In the genomic region with DNA sequence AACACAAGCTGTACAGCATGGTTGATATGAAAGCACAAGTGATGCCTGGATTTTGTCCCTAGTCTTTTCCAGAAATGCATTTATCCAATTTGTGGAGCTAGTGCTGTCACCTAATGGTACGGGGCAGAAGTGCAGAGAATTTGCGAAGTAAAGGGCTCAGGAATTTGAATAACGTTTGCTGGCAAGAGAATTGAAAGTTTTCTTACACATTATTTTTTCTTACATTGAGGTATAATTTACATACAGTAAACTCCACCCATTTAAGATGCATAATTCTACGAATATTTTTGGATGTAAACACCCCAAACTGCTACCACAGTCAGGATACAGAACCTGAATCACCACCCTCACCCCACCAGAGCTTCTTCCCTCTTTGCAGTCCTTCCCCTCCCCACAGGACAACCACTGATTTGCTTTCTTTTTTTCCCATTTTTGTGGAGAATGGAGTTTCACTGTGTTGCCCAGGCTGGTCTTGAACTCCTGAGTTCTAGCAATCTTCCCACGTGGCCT, we compare ENCODE assay signal across 7 cellular contexts. TPM values are rescaled to one million over a fixed set of nuclear protein-coding genes. Genes with fewer than 3 reads are reported as not detected.
DNase-seq lines count a peak whose midpoint lies in the region; ATAC-seq, FAIRE-seq and TF ChIP-seq lines count a peak whose summit lies in the region.

No MANE protein-coding gene starts in this region.

- no peak for ATAC-seq in GM18907 (IDR thresholded peaks at IDR 0.05; ENCODE audit: unreplicated experiment)

- no peaks in the 10 kb centered on the region for H3K9me3 ChIP-seq in H9 (ENCODE audit: control insufficient read depth, low read depth, low read length)
- no peaks in the 10 kb centered on the region for H3K9me3 ChIP-seq in OCI-LY3 (ENCODE audit: insufficient read depth, low read length)

- no peak overlapping the region for H3K4me3 Mint-ChIP-seq in H9

- no peaks in the 10 kb centered on the region for H3K27me3 ChIP-seq in H9 (ENCODE audit: insufficient read depth, low read length)
- H3K27me3 ChIP-seq in OCI-LY3 (ENCODE audit: low read depth, low read length) = no peaks in the 10 kb centered on the region

- H3K36me3 ChIP-seq in OCI-LY3 (replicated peaks; ENCODE audit: low read depth, low read length) = peaks cover 64% of the 10 kb centered on the region

- H3K23ac ChIP-seq in H9 (ENCODE audit: insufficient read length, low read depth, low read length) = no peak overlapping the region

- WGBS in H9 (ENCODE audit: extremely low coverage, insufficient read length, low lambda C conversion rate) = no CpG with 5 or more reads among the region's 5 CpGs

- FAIRE-seq in D721Med (lab: Jason Lieb, UNC) = no peak

- peaks cover 1% of the 10 kb centered on the region; the same call in 1 of the 2 replicates for H3K27me3 Mint-ChIP-seq in H9 (ENCODE audit: low read depth)

- H3K9ac ChIP-seq in H9 (ENCODE audit: extremely low read depth, insufficient read length, low read length) (no peak overlapping the region), OCI-LY3 (ENCODE audit: low read length) (peak overlapping the region; percentile 99)

- no peaks in the 10 kb centered on the region for H3K79me1 ChIP-seq in H9 (ENCODE audit: insufficient read depth, low read depth, low read length, poor library complexity, severe bottlenecking)

- no peak overlapping the region for H4K5ac ChIP-seq in H9 (ENCODE audit: insufficient read length, low read depth, low read length)

- H3K4me1 ChIP-seq in H9 (ENCODE audit: insufficient read depth, low read length) (peaks cover 1% of the 10 kb centered on the region; the same call in 1 of the 2 replicates), OCI-LY3 (ENCODE audit: low read length) (peaks cover 68% of the 10 kb centered on the region)

- H4K8ac ChIP-seq in H9 (replicated peaks; ENCODE audit: insufficient read length, low read depth, low read length) = no peak overlapping the region

- no peak overlapping the region for H2BK15ac ChIP-seq in H9 (ENCODE audit: low read depth, low read length)

- H4K20me1 ChIP-seq in H9 (ENCODE audit: control insufficient read depth, insufficient read depth, insufficient read length) (no peaks in the 10 kb centered on the region), OCI-LY3 (ENCODE audit: insufficient read depth, low read length) (peaks cover 43% of the 10 kb centered on the region)

- DNase-seq in D721Med (ENCODE audit: insufficient read length, low spot score) = no peak
- DNase-seq in H9 = peak; percentile 50
- DNase-seq in dermis blood vessel endothelial cell = peak; percentile 66
- DNase-seq in middle frontal gyrus (ENCODE audit: extremely low spot score, low spot score) = peak; percentile 13
- no peak for DNase-seq in NCI-H187 (lab: John Stamatoyannopoulos, UW)

- no peak overlapping the region for H2AK5ac ChIP-seq in H9 (ENCODE audit: insufficient read length, low read length)

- no peak overlapping the region for H3K4ac ChIP-seq in H9 (ENCODE audit: low read depth, low read length)

- H3K27ac ChIP-seq in H9 (ENCODE audit: insufficient read length, low read depth, low read length) (no peak overlapping the region), OCI-LY3 (ENCODE audit: low read length) (peak overlapping the region; percentile 98)

- H2AFZ ChIP-seq in H9 (ENCODE audit: low read length) = peak overlapping the region; percentile 87
- H2AFZ ChIP-seq in OCI-LY3 (ENCODE audit: low read depth, low read length) = no peak overlapping the region

- no peaks in the 10 kb centered on the region for H3K9me3 Mint-ChIP-seq in H9

- no peak overlapping the region for H2BK120ac ChIP-seq in H9 (ENCODE audit: low read depth, low read length, poor library complexity, severe bottlenecking)

- no peaks in the 10 kb centered on the region for H3K23me2 ChIP-seq in H9 (ENCODE audit: insufficient read length, low read depth, low read length, poor library complexity, severe bottlenecking)

- no peak overlapping the region for H3K56ac ChIP-seq in H9 (ENCODE audit: insufficient read length, low read depth, low read length)

- H3K18ac ChIP-seq in H9 (ENCODE audit: insufficient read length, low read depth, low read length) = no peak overlapping the region

- no peak overlapping the region for H2BK5ac ChIP-seq in H9 (ENCODE audit: insufficient read length, low read length)

- no peaks in the 10 kb centered on the region; a peak in 1 of 7 replicates for H3K36me3 Mint-ChIP-seq in H9 (ENCODE audit: insufficient read depth in 1 of 3, low read depth in 3 of 3)

- H3K79me2 ChIP-seq in H9 (ENCODE audit: insufficient read depth, low read length) = no peaks in the 10 kb centered on the region
- H3K79me2 ChIP-seq in OCI-LY3 (ENCODE audit: low read length) = peaks cover 75% of the 10 kb centered on the region

- H3K4me1 Mint-ChIP-seq in H9 = peaks cover 28 to 34% of the 10 kb centered on the region in 2 experiments

- peak overlapping the region; percentile 89 for H3K4me3 ChIP-seq in OCI-LY3 (ENCODE audit: low read length)

- H3K27ac Mint-ChIP-seq in H9 = no peak overlapping the region

- no peak overlapping the region for H4K91ac ChIP-seq in H9 (ENCODE audit: insufficient read length, low read depth, low read length)

- TF ChIP-seq CTCF in D721Med (IDR thresholded peaks at IDR 0.05; ENCODE audit: insufficient read depth, missing control alignments) (peak; percentile 63), H9 (conservative IDR thresholded peaks at IDR 0.05) (peak; percentile 83), OCI-LY3 (IDR thresholded peaks at IDR 0.05; ENCODE audit: low read depth, low read length) (peak; percentile 90)

- no peak overlapping the region for H3K14ac ChIP-seq in H9 (ENCODE audit: insufficient read depth, low read length)

- no peak overlapping the region for H2BK20ac ChIP-seq in H9 (ENCODE audit: low read depth, low read length, poor library complexity, severe bottlenecking)

- H2BK12ac ChIP-seq in H9 (ENCODE audit: insufficient read length, low read depth, low read length) = no peak overlapping the region

- H3K4me2 ChIP-seq in H9 (ENCODE audit: insufficient read depth, insufficient read length, low read length) (no peak overlapping the region), OCI-LY3 (ENCODE audit: low read length) (peak overlapping the region; percentile 99)

- no peak overlapping the region for H3T11ph ChIP-seq in H9 (ENCODE audit: low read length)

RNA-seq across cellular contexts. Expression of a gene that starts 3.5 kb away (rescaled TPM):
- 0.22 TPM in 1 of 2 replicates, not detected in the other for total RNA-seq in H9 (2021)
- total RNA-seq in dermis blood vessel endothelial cell = not detected in 2 replicates

RNA-seq across cellular contexts. Expression of a gene that starts 53.5 kb away (rescaled TPM):
- total RNA-seq in H9 (2021) = 0.09 and 0.26 TPM in 2 replicates
- 0.19 and 0.85 TPM in 2 replicates for total RNA-seq in dermis blood vessel endothelial cell

Comparison
In these comparisons a context has a peak if more than half of its experiments do, and no peak if none do; other contexts are left out.
1. DNase-seq: peak in H9 (single experiment), dermis blood vessel endothelial cell (single experiment) and middle frontal gyrus (single experiment); none in D721Med (single experiment) and NCI-H187 (0 of 2).
2. Peak in every context shown above with its lines, with median percentiles within 50 percentile points of each other: CTCF ChIP-seq.